Comparison of ENCODE assay signal across 14 cellular contexts in genomic region chr3:57127849-57128566, GRCh38. TPM values are rescaled to one million over a fixed set of nuclear protein-coding genes. Genes with fewer than 3 reads are reported as not detected.
DNase-seq lines count a peak whose midpoint lies in the region; ATAC-seq and TF ChIP-seq lines count a peak whose summit lies in the region.
"Had no signal": no experiment of that assay in that cellular context is flagged by ENCODE, and none has a peak within 500 bp of the region (broad histone marks: within the 10 kb centered on the region; RNA-seq: fewer than 3 reads in every experiment).

No MANE protein-coding gene starts in this region.

- H3K4me1 ChIP-seq in GM23248 (ENCODE audit: insufficient read depth): peaks cover 20% of the 10 kb centered on the region
- peaks cover 13% of the 10 kb centered on the region for H3K4me1 ChIP-seq in stomach smooth muscle (ENCODE audit: control insufficient read depth, insufficient read depth, low read length)

- peak; percentile 87 for DNase-seq in GM23248
- DNase-seq in choroid plexus epithelial cell (ENCODE audit: low read depth): peak; percentile 11
- peak; percentile 49 for DNase-seq in kidney epithelial cell (ENCODE audit: low read depth)
- no peak for DNase-seq in stimulated activated CD8-positive, alpha-beta memory T cell treated with anti-CD3 and anti-CD28 coated beads, Interleukin-4, amount 100 ng/mL, for 48 hours
- DNase-seq in caudate nucleus (lab: John Stamatoyannopoulos, UW): no peak
- DNase-seq in activated CD4-positive, alpha-beta T cell treated with anti-CD3 and anti-CD28 coated beads, Interleukin-2, amount 50 U/mL, for 4 hours: no peak
- DNase-seq: activated naive CD8-positive, alpha-beta T cell treated with anti-CD3 and anti-CD28 coated beads, Interleukin-2, amount 10 ng/mL, durations not matched to agents 7 days and 5 days; erythroblast; midbrain; NCI-H510A treated with DMSO at 0.1 percent for 48 hours; stimulated activated naive CD8-positive, alpha-beta T cell treated with anti-CD3 and anti-CD28 coated beads, Interleukin-15, amount 100 ng/mL, for 72 hours; SW 1271 had no signal

- no peaks in the 10 kb centered on the region for H3K79me2 ChIP-seq in GM23248 (ENCODE audit: insufficient read depth)

- H3K9me2 ChIP-seq in GM23248 (ENCODE audit: insufficient read depth): no peaks in the 10 kb centered on the region

- H3K27me3 ChIP-seq in GM23248 (replicated peaks; ENCODE audit: insufficient read depth) (no peaks in the 10 kb centered on the region), kidney epithelial cell (ENCODE audit: control insufficient read depth, insufficient read depth, low read length) (no peaks in the 10 kb centered on the region), stomach smooth muscle (ENCODE audit: control insufficient read depth in 1 of 2, insufficient read depth in 2 of 2, low read length in 2 of 2) (no peaks in the 10 kb centered on the region)

- H3K27ac ChIP-seq in GM23248: peak overlapping the region; percentile 31; the same call in 1 of the 2 replicates
- peak overlapping the region; percentile 71 for H3K27ac ChIP-seq in stomach smooth muscle (ENCODE audit: low read length)
- H3K27ac ChIP-seq in caudate nucleus (ENCODE audit: low read depth, low read length): no peak overlapping the region

- H3K9me3 ChIP-seq in GM23248 (ENCODE audit: low read depth): no peaks in the 10 kb centered on the region
- H3K9me3 ChIP-seq in stomach smooth muscle (ENCODE audit: control insufficient read depth in 2 of 2, low read length in 2 of 2): no peaks in the 10 kb centered on the region

- in situ Hi-C loops in GM23248 (cut with MboI): no loop called here

- H3K4me3 ChIP-seq in GM23248 (peak overlapping the region; percentile 49), choroid plexus epithelial cell (ENCODE audit: low read depth, low read length) (no peak overlapping the region), kidney epithelial cell (ENCODE audit: low read depth, low read length) (no peak overlapping the region), stomach smooth muscle (ENCODE audit: low read length in 2 of 2) (peak overlapping the region in 1 of 2 donors; percentile 35)

- peak overlapping the region; percentile 81 for H3K4me2 ChIP-seq in GM23248 (ENCODE audit: unreplicated experiment)

- TF ChIP-seq CTCF in choroid plexus epithelial cell (conservative IDR thresholded peaks at IDR 0.05; ENCODE audit: low read depth, low read length) (no peak), kidney epithelial cell (IDR thresholded peaks at IDR 0.05; ENCODE audit: insufficient read depth, low read length, poor library complexity, severe bottlenecking) (no peak)

- 1 to 2% methylated on average over 12 of the region's 12 CpGs for WGBS in GM23248 (ENCODE audit: low coverage in 1 of 2, low lambda C conversion rate in 2 of 2, missing lambda C conversion rate in 2 of 2), 2 experiments

- H3K9ac ChIP-seq in GM23248: peak overlapping the region; percentile 21; the same call in 1 of the 2 replicates
- H3K9ac ChIP-seq in stomach smooth muscle (ENCODE audit: low read length in 2 of 2): no peak overlapping the region

- H3F3A ChIP-seq in GM23248 (ENCODE audit: insufficient read depth): peaks cover 9% of the 10 kb centered on the region; the same call in 1 of the 2 replicates

- no peaks in the 10 kb centered on the region for H4K20me1 ChIP-seq in GM23248 (ENCODE audit: insufficient read depth)

- H2AFZ ChIP-seq in GM23248: peak overlapping the region; percentile 35

- no peaks in the 10 kb centered on the region for H3K36me3 ChIP-seq in GM23248 (ENCODE audit: low read depth)
- H3K36me3 ChIP-seq in kidney epithelial cell (ENCODE audit: control insufficient read depth, insufficient read depth, low read length): no peaks in the 10 kb centered on the region
- no peaks in the 10 kb centered on the region for H3K36me3 ChIP-seq in stomach smooth muscle (ENCODE audit: control insufficient read depth in 2 of 2, insufficient read depth in 2 of 2, low read length in 2 of 2)

- no peak for ATAC-seq in HG02981 (IDR thresholded peaks at IDR 0.05; ENCODE audit: unreplicated experiment)
- ATAC-seq: stimulated activated naive CD8-positive, alpha-beta T cell treated with anti-CD3 and anti-CD28 coated beads, Interleukin-15, amount 100 ng/mL, for 72 hours had no signal

RNA-seq across cellular contexts. Expression of gene IL17RD, which starts 37.1 kb away (rescaled TPM):
- 0.76 and 1.2 TPM in 2 replicates for total RNA-seq in GM23248 (2014; rRNA removed; shearing (Covaris generic))
- 0.34 and 0.42 TPM in 2 replicates for polyA plus RNA-seq in GM23248 (2016; fragmentation: Nextera tagmentation; extraction: Ambion mirVana)
- total RNA-seq in kidney epithelial cell: 25.7 and 28.7 TPM in 2 replicates
- total RNA-seq: activated naive CD8-positive, alpha-beta T cell treated with anti-CD3 and anti-CD28 coated beads, Interleukin-2, amount 10 ng/mL, durations not matched to agents 7 days and 5 days had no signal

Comparison
In these comparisons a context has a peak if more than half of its experiments do, and no peak if none do; other contexts are left out.
1. DNase-seq: peak in GM23248 (single experiment), choroid plexus epithelial cell (single experiment) and kidney epithelial cell (single experiment); none in stimulated activated CD8-positive, alpha-beta memory T cell treated with anti-CD3 and anti-CD28 coated beads, Interleukin-4, amount 100 ng/mL, for 48 hours (single experiment), caudate nucleus (0 of 61) and activated CD4-positive, alpha-beta T cell treated with anti-CD3 and anti-CD28 coated beads, Interleukin-2, amount 50 U/mL, for 4 hours (0 of 2).
2. RNA of gene IL17RD, which starts 37.1 kb away (total RNA-seq): 25.7 to 28.7 TPM in kidney epithelial cell; 0.76 to 1.2 TPM in GM23248; every median in the first group is over 10 times any median in the second.